8 cellular contexts compared by ENCODE assay signal in genomic region chr16:21626659-21627277, GRCh38. TPM values are rescaled to one million over a fixed set of nuclear protein-coding genes. Genes with fewer than 3 reads are reported as not detected.
A peak's percentile ranks its signal among the peaks of the same experiment; 100 is the strongest.
DNase-seq lines count a peak whose midpoint lies in the region; ATAC-seq and TF ChIP-seq lines count a peak whose summit lies in the region.

No MANE protein-coding gene starts in this region.

- H3K9me3 ChIP-seq in right atrium auricular region, result no peaks in the 10 kb centered on the region
- H3K9me3 ChIP-seq in cardiac muscle cell (ENCODE audit: low read depth), result no peaks in the 10 kb centered on the region
- H3K9me3 ChIP-seq in subcutaneous abdominal adipose tissue (ENCODE audit: control insufficient read depth in 5 of 5, low read length in 5 of 5), result no peaks in the 10 kb centered on the region

- intact Hi-C loops in Right ventricle myocardium superior (cut with DNase I), result no loop called here

- no peak overlapping the region for H3K27ac ChIP-seq in right atrium auricular region
- H3K27ac ChIP-seq in cardiac muscle cell, result peak overlapping the region; percentile 82
- peak overlapping the region; percentile 7 for H3K27ac ChIP-seq in subcutaneous abdominal adipose tissue (ENCODE audit: low read depth, low read length)

- H3K27ac Mint-ChIP-seq in activated CD4-positive, alpha-beta memory T cell treated with anti-CD3 and anti-CD28 coated beads, Interleukin-2, amount 10 ng/mL, durations not matched to agents 7 days and 5 days, result peak overlapping the region; percentile 69

- ATAC-seq in Right ventricle myocardium superior (ENCODE audit: poor library complexity), result peak; percentile 68
- ATAC-seq in HG03045 (IDR thresholded peaks at IDR 0.05; ENCODE audit: unreplicated experiment), result no peak
- ATAC-seq in HG02973 (IDR thresholded peaks at IDR 0.05; ENCODE audit: unreplicated experiment), result no peak

- peaks cover 6% of the 10 kb centered on the region for H3K9me3 Mint-ChIP-seq in activated CD4-positive, alpha-beta memory T cell treated with anti-CD3 and anti-CD28 coated beads, Interleukin-2, amount 10 ng/mL, durations not matched to agents 7 days and 5 days

- H3K4me3 ChIP-seq in right atrium auricular region (no peak overlapping the region), cardiac muscle cell (no peak overlapping the region), subcutaneous abdominal adipose tissue (ENCODE audit: low read depth in 1 of 5, low read length in 5 of 5) (no peak overlapping the region)

- H3K4me1 Mint-ChIP-seq in activated CD4-positive, alpha-beta memory T cell treated with anti-CD3 and anti-CD28 coated beads, Interleukin-2, amount 10 ng/mL, durations not matched to agents 7 days and 5 days, result peaks cover 49% of the 10 kb centered on the region

- no peak for DNase-seq in Right ventricle myocardium superior
- DNase-seq in right atrium auricular region (ENCODE audit: low spot score), result no peak
- peak; percentile 43 for DNase-seq in activated CD4-positive, alpha-beta memory T cell treated with anti-CD3 and anti-CD28 coated beads, Interleukin-2, amount 10 ng/mL, durations not matched to agents 7 days and 5 days
- DNase-seq in cardiac muscle cell (ENCODE audit: low read depth in 1 of 2, low spot score in 1 of 2), result peak; percentile 33 to 82
- DNase-seq in HUDEP-2 (lab: John Stamatoyannopoulos, UW; ENCODE audit: unreplicated experiment in 76 of 76), result no peak

- CTCF ChIA-PET in activated CD4-positive, alpha-beta memory T cell treated with anti-CD3 and anti-CD28 coated beads, Interleukin-2, amount 10 ng/mL, durations not matched to agents 7 days and 5 days (lab: Charles Lee), result interaction anchor here (0.7 to 1.3 kb wide), 3 partner anchors 14 to 35 kb away, joined by 4 to 5 read pairs (median 4); no protein-coding TSS in a partner anchor

- H3K4me1 ChIP-seq in right atrium auricular region, result no peaks in the 10 kb centered on the region
- H3K4me1 ChIP-seq in cardiac muscle cell (ENCODE audit: low read depth), result peaks cover 11% of the 10 kb centered on the region
- peaks cover 0 to 13% (median 10%) of the 10 kb centered on the region in 5 donors for H3K4me1 ChIP-seq in subcutaneous abdominal adipose tissue (ENCODE audit: control insufficient read depth in 5 of 5, insufficient read depth in 5 of 5, low read length in 5 of 5)

- H3K4me3 Mint-ChIP-seq in activated CD4-positive, alpha-beta memory T cell treated with anti-CD3 and anti-CD28 coated beads, Interleukin-2, amount 10 ng/mL, durations not matched to agents 7 days and 5 days, result no peak overlapping the region

- H3K27me3 ChIP-seq in right atrium auricular region, result no peaks in the 10 kb centered on the region
- H3K27me3 ChIP-seq in cardiac muscle cell, result no peaks in the 10 kb centered on the region
- H3K27me3 ChIP-seq in subcutaneous abdominal adipose tissue (ENCODE audit: control insufficient read depth in 5 of 5, insufficient read depth in 4 of 5, low read length in 5 of 5), result no peaks in the 10 kb centered on the region

- H3K9ac ChIP-seq in subcutaneous abdominal adipose tissue (ENCODE audit: low read length in 5 of 5), result no peak overlapping the region

- TF ChIP-seq CTCF in right atrium auricular region (IDR thresholded peaks at IDR 0.05) (no peak), cardiac muscle cell (IDR thresholded peaks at IDR 0.05; ENCODE audit: low read depth, low read length) (no peak)

- POLR2A ChIA-PET in activated CD4-positive, alpha-beta memory T cell treated with anti-CD3 and anti-CD28 coated beads, Interleukin-2, amount 10 ng/mL, durations not matched to agents 7 days and 5 days (lab: Charles Lee), result interaction anchor here (0.7 to 1.5 kb wide), 6 partner anchors 11 to 1878 kb away, joined by 3 to 11 read pairs (median 4); no protein-coding TSS in a partner anchor

- H3K36me3 Mint-ChIP-seq in activated CD4-positive, alpha-beta memory T cell treated with anti-CD3 and anti-CD28 coated beads, Interleukin-2, amount 10 ng/mL, durations not matched to agents 7 days and 5 days (ENCODE audit: low read depth), result peaks cover 58% of the 10 kb centered on the region

- H3K36me3 ChIP-seq in right atrium auricular region (peaks cover 14% of the 10 kb centered on the region), cardiac muscle cell (peaks cover 12% of the 10 kb centered on the region), subcutaneous abdominal adipose tissue (ENCODE audit: control insufficient read depth in 5 of 5, insufficient read depth in 5 of 5, low read length in 5 of 5) (peaks cover 7 to 22% (median 9%) of the 10 kb centered on the region in 5 donors)

- no peaks in the 10 kb centered on the region for H3K27me3 Mint-ChIP-seq in activated CD4-positive, alpha-beta memory T cell treated with anti-CD3 and anti-CD28 coated beads, Interleukin-2, amount 10 ng/mL, durations not matched to agents 7 days and 5 days

RNA-seq across cellular contexts. Expression of gene IGSF6, which starts 25.6 kb away (rescaled TPM):
- 2.5 TPM for total RNA-seq in Right ventricle myocardium superior
- 1 to 10 TPM in 1 of 2 donors, under 1 TPM in 1; 0.67 to 1.6 TPM for total RNA-seq in right atrium auricular region
- total RNA-seq in activated CD4-positive, alpha-beta memory T cell treated with anti-CD3 and anti-CD28 coated beads, Interleukin-2, amount 10 ng/mL, durations not matched to agents 7 days and 5 days, result under 1 TPM; 0.15 TPM
- not detected in 2 replicates for total RNA-seq in cardiac muscle cell
- 0.13 TPM in 1 of 2 replicates, not detected in the other for polyA plus RNA-seq in cardiac muscle cell

RNA-seq across cellular contexts. Expression of gene METTL9, which starts 27.4 kb away (rescaled TPM):
- total RNA-seq in Right ventricle myocardium superior, result 47.4 TPM
- 10 to 100 TPM; 58.6 to 62.6 TPM for total RNA-seq in right atrium auricular region
- 10 to 100 TPM; 84.2 to 86.1 TPM for total RNA-seq in activated CD4-positive, alpha-beta memory T cell treated with anti-CD3 and anti-CD28 coated beads, Interleukin-2, amount 10 ng/mL, durations not matched to agents 7 days and 5 days
- 247 and 313 TPM in 2 replicates for total RNA-seq in cardiac muscle cell
- 125 and 129 TPM in 2 replicates for polyA plus RNA-seq in cardiac muscle cell

RNA-seq across cellular contexts. Expression of gene OTOA, which starts 37.0 kb away (rescaled TPM):
- total RNA-seq in Right ventricle myocardium superior, result not detected
- not detected for total RNA-seq in right atrium auricular region
- total RNA-seq in activated CD4-positive, alpha-beta memory T cell treated with anti-CD3 and anti-CD28 coated beads, Interleukin-2, amount 10 ng/mL, durations not matched to agents 7 days and 5 days, result under 1 TPM; 0.15 to 0.18 TPM
- total RNA-seq in cardiac muscle cell, result 0.11 and 0.51 TPM in 2 replicates
- not detected in 2 replicates for polyA plus RNA-seq in cardiac muscle cell

Comparison
In these comparisons a context has a peak if more than half of its experiments do, and no peak if none do; other contexts are left out.
1. DNase-seq: peak in activated CD4-positive, alpha-beta memory T cell treated with anti-CD3 and anti-CD28 coated beads, Interleukin-2, amount 10 ng/mL, durations not matched to agents 7 days and 5 days (single experiment) and cardiac muscle cell (2 of 2); none in Right ventricle myocardium superior (single experiment), right atrium auricular region (single experiment) and HUDEP-2 (0 of 76).
2. H3K27ac ChIP-seq: peak in cardiac muscle cell (single experiment) and subcutaneous abdominal adipose tissue (single experiment); none in right atrium auricular region (0 of 2).